1 cellular context compared by ENCODE assay signal in the genomic region with DNA sequence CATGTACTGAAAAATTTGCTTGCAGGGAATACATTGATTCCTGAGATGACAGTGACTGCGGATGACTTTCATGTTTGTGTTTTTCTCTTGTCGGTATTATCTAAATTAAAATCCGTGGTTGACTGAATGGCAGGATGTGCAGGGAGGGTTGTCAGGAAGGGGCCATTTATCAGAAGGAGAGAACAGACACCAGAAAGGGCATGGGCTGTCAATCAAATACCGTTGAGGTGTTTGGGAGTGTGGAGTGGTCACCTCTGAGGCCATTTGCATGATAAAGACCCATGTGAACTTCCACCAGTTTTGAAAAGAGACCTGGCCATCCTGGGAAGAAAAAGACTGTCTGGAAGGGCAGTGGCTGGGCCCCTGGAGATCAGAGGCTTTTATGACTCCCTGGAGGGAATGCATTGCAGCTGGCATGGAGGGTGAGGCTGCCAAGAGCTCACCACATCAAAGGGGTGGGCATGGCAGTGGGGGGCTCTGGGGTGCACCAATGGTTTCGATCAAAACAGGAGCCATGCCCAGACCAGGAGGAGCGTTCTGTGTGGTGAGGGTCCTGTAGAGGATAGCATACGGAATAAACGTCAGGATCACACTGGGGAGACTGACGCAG.
TF ChIP-seq lines count a peak whose summit lies in the region.

No MANE protein-coding gene starts in this region.

TF ChIP-seq in GM23338, 12 proteins besides CTCF, POLR2A, EP300 and RAD21 (continued from another document):
- TF ChIP-seq, protein P1, sequence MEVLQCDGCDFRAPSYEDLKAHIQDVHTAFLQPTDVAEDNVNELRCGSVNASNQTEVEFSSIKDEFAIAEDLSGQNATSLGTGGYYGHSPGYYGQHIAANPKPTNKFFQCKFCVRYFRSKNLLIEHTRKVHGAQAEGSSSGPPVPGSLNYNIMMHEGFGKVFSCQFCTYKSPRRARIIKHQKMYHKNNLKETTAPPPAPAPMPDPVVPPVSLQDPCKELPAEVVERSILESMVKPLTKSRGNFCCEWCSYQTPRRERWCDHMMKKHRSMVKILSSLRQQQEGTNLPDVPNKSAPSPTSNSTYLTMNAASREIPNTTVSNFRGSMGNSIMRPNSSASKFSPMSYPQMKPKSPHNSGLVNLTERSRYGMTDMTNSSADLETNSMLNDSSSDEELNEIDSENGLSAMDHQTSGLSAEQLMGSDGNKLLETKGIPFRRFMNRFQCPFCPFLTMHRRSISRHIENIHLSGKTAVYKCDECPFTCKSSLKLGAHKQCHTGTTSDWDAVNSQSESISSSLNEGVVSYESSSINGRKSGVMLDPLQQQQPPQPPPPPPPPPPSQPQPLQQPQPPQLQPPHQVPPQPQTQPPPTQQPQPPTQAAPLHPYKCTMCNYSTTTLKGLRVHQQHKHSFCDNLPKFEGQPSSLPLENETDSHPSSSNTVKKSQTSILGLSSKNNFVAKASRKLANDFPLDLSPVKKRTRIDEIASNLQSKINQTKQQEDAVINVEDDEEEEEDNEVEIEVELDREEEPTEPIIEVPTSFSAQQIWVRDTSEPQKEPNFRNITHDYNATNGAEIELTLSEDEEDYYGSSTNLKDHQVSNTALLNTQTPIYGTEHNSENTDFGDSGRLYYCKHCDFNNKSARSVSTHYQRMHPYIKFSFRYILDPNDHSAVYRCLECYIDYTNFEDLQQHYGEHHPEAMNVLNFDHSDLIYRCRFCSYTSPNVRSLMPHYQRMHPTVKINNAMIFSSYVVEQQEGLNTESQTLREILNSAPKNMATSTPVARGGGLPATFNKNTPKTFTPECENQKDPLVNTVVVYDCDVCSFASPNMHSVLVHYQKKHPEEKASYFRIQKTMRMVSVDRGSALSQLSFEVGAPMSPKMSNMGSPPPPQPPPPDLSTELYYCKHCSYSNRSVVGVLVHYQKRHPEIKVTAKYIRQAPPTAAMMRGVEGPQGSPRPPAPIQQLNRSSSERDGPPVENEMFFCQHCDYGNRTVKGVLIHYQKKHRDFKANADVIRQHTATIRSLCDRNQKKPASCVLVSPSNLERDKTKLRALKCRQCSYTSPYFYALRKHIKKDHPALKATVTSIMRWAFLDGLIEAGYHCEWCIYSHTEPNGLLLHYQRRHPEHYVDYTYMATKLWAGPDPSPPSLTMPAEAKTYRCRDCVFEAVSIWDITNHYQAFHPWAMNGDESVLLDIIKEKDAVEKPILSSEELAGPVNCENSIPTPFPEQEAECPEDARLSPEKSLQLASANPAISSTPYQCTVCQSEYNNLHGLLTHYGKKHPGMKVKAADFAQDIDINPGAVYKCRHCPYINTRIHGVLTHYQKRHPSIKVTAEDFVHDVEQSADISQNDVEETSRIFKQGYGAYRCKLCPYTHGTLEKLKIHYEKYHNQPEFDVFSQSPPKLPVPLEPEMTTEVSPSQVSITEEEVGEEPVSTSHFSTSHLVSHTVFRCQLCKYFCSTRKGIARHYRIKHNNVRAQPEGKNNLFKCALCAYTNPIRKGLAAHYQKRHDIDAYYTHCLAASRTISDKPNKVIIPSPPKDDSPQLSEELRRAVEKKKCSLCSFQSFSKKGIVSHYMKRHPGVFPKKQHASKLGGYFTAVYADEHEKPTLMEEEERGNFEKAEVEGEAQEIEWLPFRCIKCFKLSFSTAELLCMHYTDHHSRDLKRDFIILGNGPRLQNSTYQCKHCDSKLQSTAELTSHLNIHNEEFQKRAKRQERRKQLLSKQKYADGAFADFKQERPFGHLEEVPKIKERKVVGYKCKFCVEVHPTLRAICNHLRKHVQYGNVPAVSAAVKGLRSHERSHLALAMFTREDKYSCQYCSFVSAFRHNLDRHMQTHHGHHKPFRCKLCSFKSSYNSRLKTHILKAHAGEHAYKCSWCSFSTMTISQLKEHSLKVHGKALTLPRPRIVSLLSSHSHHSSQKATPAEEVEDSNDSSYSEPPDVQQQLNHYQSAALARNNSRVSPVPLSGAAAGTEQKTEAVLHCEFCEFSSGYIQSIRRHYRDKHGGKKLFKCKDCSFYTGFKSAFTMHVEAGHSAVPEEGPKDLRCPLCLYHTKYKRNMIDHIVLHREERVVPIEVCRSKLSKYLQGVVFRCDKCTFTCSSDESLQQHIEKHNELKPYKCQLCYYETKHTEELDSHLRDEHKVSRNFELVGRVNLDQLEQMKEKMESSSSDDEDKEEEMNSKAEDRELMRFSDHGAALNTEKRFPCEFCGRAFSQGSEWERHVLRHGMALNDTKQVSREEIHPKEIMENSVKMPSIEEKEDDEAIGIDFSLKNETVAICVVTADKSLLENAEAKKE (CRISPR knock-in tag; IDR thresholded peaks at IDR 0.05), result no peak
- TF ChIP-seq JUNB (IDR thresholded peaks at IDR 0.05; ENCODE audit: unreplicated experiment) (no peak), EZH2 (IDR thresholded peaks at IDR 0.05; ENCODE audit: low read depth, unreplicated experiment) (no peak)
TF ChIP-seq in GM23338: peak in this region for 0.
